ENCODE assay signal across 20 cellular contexts in genomic region chr4:25163216-25163615, GRCh38.
DNase-seq lines count a peak whose midpoint lies in the region; ATAC-seq and TF ChIP-seq lines count a peak whose summit lies in the region.
"Had no signal": no experiment of that assay in that cellular context is flagged by ENCODE, and none has a peak within 500 bp of the region (broad histone marks: within the 10 kb centered on the region; RNA-seq: fewer than 3 reads in every experiment).

No MANE protein-coding gene starts in this region.

- ATAC-seq in HG03097 (IDR thresholded peaks at IDR 0.05; ENCODE audit: low FRiP score, unreplicated experiment): no peak
- no peak for ATAC-seq in HG02970 (IDR thresholded peaks at IDR 0.05; ENCODE audit: low FRiP score, unreplicated experiment)
- ATAC-seq: GM23338 had no signal

- H3K4me1 ChIP-seq in neutrophil (ENCODE audit: control insufficient read depth in 1 of 2, insufficient read depth in 1 of 2, low read depth in 1 of 2, low read length in 1 of 2): peaks cover 60 to 83% of the 10 kb centered on the region in 2 experiments

- peak overlapping the region in 1 of 2 experiments; percentile 20 for H3K4me3 ChIP-seq in neutrophil (ENCODE audit: low read depth in 1 of 2, low read length in 1 of 2)
- H3K4me3 ChIP-seq: GM23338 had no signal

- H3K27me3 ChIP-seq in neutrophil: no peaks in the 10 kb centered on the region

- TF ChIP-seq CTCF in neutrophil (IDR thresholded peaks at IDR 0.05): no peak

- DNase-seq in GF-D8 (lab: John Stamatoyannopoulos, UW) (peak; percentile 68), MV-4-11 (lab: John Stamatoyannopoulos, UW) (peak; percentile 91), SKM-1 treated with dmso at 0.1 percent for 144 hours (lab: John Stamatoyannopoulos, UW; ENCODE audit: unreplicated experiment) (peak; percentile 97), NCI-H2081 (lab: John Stamatoyannopoulos, UW) (no peak), NCI-H82 (lab: John Stamatoyannopoulos, UW) (no peak)
- DNase-seq: C1 segment of cervical spinal cord, Calu3, DMS79 treated with DMSO at 0.1 percent for 48 hours, GDM1, Karpas-422, NCI-H1048, NCI-H146, NCI-H226, NCI-H526 treated with DMSO at 0.1 percent for 48 hours, SHP77, SW 1271 had no signal

- no peaks in the 10 kb centered on the region for H3K9me3 ChIP-seq in neutrophil

- peak overlapping the region; percentile 95 for H3K27ac ChIP-seq in neutrophil

- H3K36me3 ChIP-seq in neutrophil: peaks cover 5% of the 10 kb centered on the region

Comparison
In these comparisons a context has a peak if more than half of its experiments do, and no peak if none do; other contexts are left out.
1. DNase-seq: peak in GF-D8 (single experiment), MV-4-11 (single experiment) and SKM-1 treated with dmso at 0.1 percent for 144 hours (single experiment); none in NCI-H2081 (0 of 2) and NCI-H82 (single experiment).